22 cellular contexts compared by ENCODE assay signal in the genomic region with DNA sequence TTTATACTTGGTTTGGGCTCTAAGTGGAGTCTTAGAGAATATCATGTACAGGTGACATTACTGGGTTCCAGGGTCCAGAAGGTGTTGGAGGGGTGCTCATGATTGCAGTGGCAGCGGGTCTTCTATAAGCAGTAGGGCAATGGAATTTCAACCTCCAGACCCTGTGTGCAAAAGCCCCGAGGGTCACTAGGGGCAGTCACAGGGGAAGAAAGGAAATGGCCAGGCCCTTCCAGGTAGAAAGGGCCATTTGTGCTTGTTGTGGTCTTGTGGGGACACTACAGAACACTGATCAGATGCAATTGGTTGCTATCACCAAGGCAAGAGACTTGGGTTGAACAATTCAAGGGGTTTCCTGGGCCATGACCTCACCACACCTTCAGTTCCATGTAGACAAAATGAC.
"Had no signal": no experiment of that assay in that cellular context is flagged by ENCODE, and none has a peak within 500 bp of the region (broad histone marks: within the 10 kb centered on the region; RNA-seq: fewer than 3 reads in every experiment).

No MANE protein-coding gene starts in this region.

- FAIRE-seq: RCC 7860 had no signal

- H3K36me3 Mint-ChIP-seq: activated naive CD4-positive, alpha-beta T cell treated with anti-CD3 and anti-CD28 coated beads, Interleukin-2, amount 50 U/mL, for 24 hours had no signal

- H3K4me1 Mint-ChIP-seq: activated naive CD4-positive, alpha-beta T cell treated with anti-CD3 and anti-CD28 coated beads, Interleukin-2, amount 50 U/mL, for 24 hours had no signal

- H3K4me3 ChIP-seq: breast epithelium had no signal

- H3K27ac ChIP-seq: breast epithelium had no signal

- H3K27ac Mint-ChIP-seq: activated naive CD4-positive, alpha-beta T cell treated with anti-CD3 and anti-CD28 coated beads, Interleukin-2, amount 50 U/mL, for 24 hours; activated T-cell treated with anti-CD3 and anti-CD28 coated beads, Interleukin-2, amount 50 U/mL, for 72 hours; activated T-helper 2 cell treated with anti-CD3 and anti-CD28 coated beads, Interferon-gamma antibody, Interleukin-2, Interleukin-4, amounts not matched to agents 10 μg/mL and 5 μg/mL and 100 μg/mL, durations not matched to agents 14 hours and 24 hours and 36 hours; T-helper 1 cell treated with Interleukin-12 subunit alpha and Interleukin-12 subunit beta and Interleukin-4 antibody, amounts not matched to agents 30 μg/mL and 1 μg/mL, for 36 hours; WTC11 had no signal

- H3K27me3 ChIP-seq: breast epithelium had no signal

- H3K36me3 ChIP-seq: breast epithelium had no signal

- H3K9me3 ChIP-seq: breast epithelium had no signal

- DNase-seq: activated CD4-positive, alpha-beta T cell treated with anti-CD3 and anti-CD28 coated beads for 48 hours; activated CD4-positive, alpha-beta T cell treated with anti-CD3 and anti-CD28 coated beads, Interleukin-2, amount 50 U/mL, for 4 hours; activated CD4-positive, CD25-positive, alpha-beta regulatory T cell treated with anti-CD3 and anti-CD28 coated beads, Interleukin-2, amount 50 U/mL, for 72 hours; activated CD8-positive, alpha-beta memory T cell treated with anti-CD3 and anti-CD28 coated beads, Interleukin-2, amount 50 U/mL, for 4 hours; activated naive CD4-positive, alpha-beta T cell; activated T-cell treated with anti-CD3 and anti-CD28 coated beads, Interleukin-2, amount 50 U/mL, for 72 hours; Kasumi-1; KBM-7; NCI-H1105 treated with DMSO at 0.1 percent for 48 hours; NCI-H1436 treated with DMSO at 0.1 percent for 48 hours; NCI-H187; NCI-H2081; NCI-H446; NCI-H524; PC-3; SHP77 treated with DMSO at 0.1 percent for 48 hours had no signal

- H3K9me3 Mint-ChIP-seq: activated naive CD4-positive, alpha-beta T cell treated with anti-CD3 and anti-CD28 coated beads, Interleukin-2, amount 50 U/mL, for 24 hours; activated T-cell treated with anti-CD3 and anti-CD28 coated beads, Interleukin-2, amount 50 U/mL, for 72 hours; activated T-helper 2 cell treated with anti-CD3 and anti-CD28 coated beads, Interferon-gamma antibody, Interleukin-2, Interleukin-4, amounts not matched to agents 10 μg/mL and 5 μg/mL and 100 μg/mL, durations not matched to agents 14 hours and 24 hours and 36 hours; T-helper 1 cell treated with Interleukin-12 subunit alpha and Interleukin-12 subunit beta and Interleukin-4 antibody, amounts not matched to agents 30 μg/mL and 1 μg/mL, for 36 hours had no signal

- ATAC-seq: activated T-cell treated with anti-CD3 and anti-CD28 coated beads, Interleukin-2, amount 50 U/mL, for 72 hours; PC-3; WTC11 had no signal

- H3K4me3 Mint-ChIP-seq: activated naive CD4-positive, alpha-beta T cell treated with anti-CD3 and anti-CD28 coated beads, Interleukin-2, amount 50 U/mL, for 24 hours; activated T-cell treated with anti-CD3 and anti-CD28 coated beads, Interleukin-2, amount 50 U/mL, for 72 hours; T-helper 1 cell treated with Interleukin-12 subunit alpha and Interleukin-12 subunit beta and Interleukin-4 antibody, amounts not matched to agents 30 μg/mL and 1 μg/mL, for 36 hours; WTC11 had no signal

- H3K27me3 Mint-ChIP-seq: activated naive CD4-positive, alpha-beta T cell treated with anti-CD3 and anti-CD28 coated beads, Interleukin-2, amount 50 U/mL, for 24 hours had no signal
